7 cellular contexts compared by ENCODE assay signal in genomic region chr4:144008602-144009001, GRCh38. TPM values are rescaled to one million over a fixed set of nuclear protein-coding genes. Genes with fewer than 3 reads are reported as not detected.
"Had no signal": no experiment of that assay in that cellular context is flagged by ENCODE, and none has a peak within 500 bp of the region (broad histone marks: within the 10 kb centered on the region; RNA-seq: fewer than 3 reads in every experiment).

No MANE protein-coding gene starts in this region.

RNA-seq across cellular contexts. Expression of gene GYPB, which starts 10.6 kb away (rescaled TPM):
- polyA plus RNA-seq: hepatocyte; immature natural killer cell; keratinocyte; liver; lung; mammary epithelial cell; naive thymus-derived CD4-positive, alpha-beta T cell had no signal
